Comparison of ENCODE assay signal across 16 cellular contexts in genomic region chr2:201021914-201022313, GRCh38. TPM values are rescaled to one million over a fixed set of nuclear protein-coding genes. Genes with fewer than 3 reads are reported as not detected.
DNase-seq lines count a peak whose midpoint lies in the region; TF ChIP-seq lines count a peak whose summit lies in the region.
"Had no signal": no experiment of that assay in that cellular context is flagged by ENCODE, and none has a peak within 500 bp of the region (broad histone marks: within the 10 kb centered on the region; RNA-seq: fewer than 3 reads in every experiment).

No MANE protein-coding gene starts in this region.

- H3K36me3 Mint-ChIP-seq in activated naive CD4-positive, alpha-beta T cell treated with anti-CD3 and anti-CD28 coated beads, Interleukin-2, amount 10 ng/mL, durations not matched to agents 7 days and 5 days: peaks cover 38% of the 10 kb centered on the region

- H3K9me3 Mint-ChIP-seq in activated naive CD4-positive, alpha-beta T cell treated with anti-CD3 and anti-CD28 coated beads, Interleukin-2, amount 10 ng/mL, durations not matched to agents 7 days and 5 days: no peaks in the 10 kb centered on the region

- no peaks in the 10 kb centered on the region for H3K27me3 ChIP-seq in adipocyte (replicated peaks; ENCODE audit: control insufficient read depth, insufficient read depth, low read length)
- H3K27me3 ChIP-seq in spleen (replicated peaks in 1 of 7): no peaks in the 10 kb centered on the region
- H3K27me3 ChIP-seq: cardiac muscle cell, testis had no signal

- H3K36me3 ChIP-seq in KOPT-K1 (ENCODE audit: insufficient read depth, low read length): peaks cover 49% of the 10 kb centered on the region
- peaks cover 34% of the 10 kb centered on the region for H3K36me3 ChIP-seq in adipocyte (ENCODE audit: control insufficient read depth, insufficient read depth, low read length, severe bottlenecking)
- H3K36me3 ChIP-seq in spleen: peaks cover 0 to 65% (median 13%) of the 10 kb centered on the region in 6 donors

- TF ChIP-seq POLR2A in spleen (IDR thresholded peaks at IDR 0.05): no peak

- peak overlapping the region; percentile 18 for H3K9ac ChIP-seq in adipocyte (ENCODE audit: low read length)

- intact Hi-C loops in spleen (cut with DNase I; ENCODE audit: low total_unique reads): no loop called here

- no peak for DNase-seq in activated naive CD4-positive, alpha-beta T cell treated with anti-CD3 and anti-CD28 coated beads, Interleukin-2, amount 10 ng/mL, durations not matched to agents 7 days and 5 days
- DNase-seq in activated naive CD4-positive, alpha-beta T cell (lab: John Stamatoyannopoulos, UW): no peak
- DNase-seq in adipocyte (ENCODE audit: low read depth): no peak
- no peak for DNase-seq in spleen
- DNase-seq in NCI-H526 treated with DMSO at 0.1 percent for 48 hours (lab: John Stamatoyannopoulos, UW): no peak
- DNase-seq in DMS153 treated with DMSO at 0.1 percent for 48 hours (lab: John Stamatoyannopoulos, UW; ENCODE audit: unreplicated experiment): no peak
- DNase-seq in caudate nucleus (lab: John Stamatoyannopoulos, UW): no peak
- DNase-seq: activated CD4-positive, CD25-positive, alpha-beta regulatory T cell treated with anti-CD3 and anti-CD28 coated beads, Interleukin-2, amount 50 U/mL, for 72 hours; activated effector memory CD4-positive, alpha-beta T cell treated with anti-CD3 and anti-CD28 coated beads, Interleukin-2, amount 50 U/mL, for 16 hours; NCI-H1092 treated with DMSO at 0.1 percent for 48 hours; NCI-H226; SW 1271; testis had no signal

- CTCF ChIA-PET in activated naive CD4-positive, alpha-beta T cell treated with anti-CD3 and anti-CD28 coated beads, Interleukin-2, amount 10 ng/mL, durations not matched to agents 7 days and 5 days (lab: Charles Lee): no interaction called here

- peak overlapping the region; percentile 4 for H3K27ac ChIP-seq in KOPT-K1 (ENCODE audit: low read depth, low read length, poor library complexity, severe bottlenecking)
- peak overlapping the region in 6 of 8 donors; percentile 7 to 46 (median 20) for H3K27ac ChIP-seq in spleen
- H3K27ac ChIP-seq in caudate nucleus (ENCODE audit: low read depth, low read length): no peak overlapping the region
- H3K27ac ChIP-seq: cardiac muscle cell, testis had no signal

- H3K4me1 Mint-ChIP-seq in activated naive CD4-positive, alpha-beta T cell treated with anti-CD3 and anti-CD28 coated beads, Interleukin-2, amount 10 ng/mL, durations not matched to agents 7 days and 5 days: peaks cover 18% of the 10 kb centered on the region

- H3K9me3 ChIP-seq in KOPT-K1 (ENCODE audit: insufficient read depth, low read length, poor library complexity, severe bottlenecking) (no peaks in the 10 kb centered on the region), adipocyte (ENCODE audit: control insufficient read depth, low read length) (peaks cover 3% of the 10 kb centered on the region), spleen (peaks cover 0 to 7% (median 0%) of the 10 kb centered on the region in 8 donors)
- H3K9me3 ChIP-seq: testis had no signal

- no peaks in the 10 kb centered on the region for H3K27me3 Mint-ChIP-seq in activated naive CD4-positive, alpha-beta T cell treated with anti-CD3 and anti-CD28 coated beads, Interleukin-2, amount 10 ng/mL, durations not matched to agents 7 days and 5 days
- H3K27me3 Mint-ChIP-seq: progenitor cell of endocrine pancreas had no signal

- TF ChIP-seq CTCF in spleen (IDR thresholded peaks at IDR 0.05 in 8 of 11, conservative IDR thresholded peaks at IDR 0.05 in 3 of 11): no peak

- H3K4me3 ChIP-seq in adipocyte (ENCODE audit: low read length) (no peak overlapping the region), spleen (no peak overlapping the region)
- H3K4me3 ChIP-seq: cardiac muscle cell, testis had no signal

- peak overlapping the region; percentile 69 for H3K27ac Mint-ChIP-seq in activated naive CD4-positive, alpha-beta T cell treated with anti-CD3 and anti-CD28 coated beads, Interleukin-2, amount 10 ng/mL, durations not matched to agents 7 days and 5 days
- H3K27ac Mint-ChIP-seq: progenitor cell of endocrine pancreas had no signal

- H3K4me1 ChIP-seq in adipocyte (ENCODE audit: control insufficient read depth, insufficient read depth, low read length) (no peaks in the 10 kb centered on the region), spleen (peaks cover 0 to 23% (median 8%) of the 10 kb centered on the region in 6 donors)
- H3K4me1 ChIP-seq: testis had no signal

- H3K4me3 Mint-ChIP-seq in activated naive CD4-positive, alpha-beta T cell treated with anti-CD3 and anti-CD28 coated beads, Interleukin-2, amount 10 ng/mL, durations not matched to agents 7 days and 5 days: no peak overlapping the region

RNA-seq across cellular contexts. Expression of gene HYCC2, which starts 49.6 kb away (rescaled TPM):
- total RNA-seq in spleen: 10 to 100 TPM; 38.8 to 68.9 (median 45.0) TPM
- polyA plus RNA-seq in spleen: 10 to 100 TPM in 1 of 3 donors, 1 to 10 TPM in 2; 3.2 to 10.5 (median 6.2) TPM

RNA-seq across cellular contexts. Expression of gene NDUFB3, which starts 49.9 kb away (rescaled TPM):
- total RNA-seq in spleen: 10 to 100 TPM; 30.0 to 91.5 (median 58.3) TPM
- 10 to 100 TPM; 49.6 to 89.0 (median 69.5) TPM for polyA plus RNA-seq in spleen

RNA-seq across cellular contexts. Expression of gene ORC2, which starts 58.5 kb away (rescaled TPM):
- 10 to 100 TPM; 20.5 to 39.1 (median 35.7) TPM for total RNA-seq in spleen
- 10 to 100 TPM in 1 of 3 donors, 1 to 10 TPM in 2; 6.9 to 14.5 (median 8.0) TPM for polyA plus RNA-seq in spleen
